Comparison of ENCODE assay signal across 8 cellular contexts in the genomic region with DNA sequence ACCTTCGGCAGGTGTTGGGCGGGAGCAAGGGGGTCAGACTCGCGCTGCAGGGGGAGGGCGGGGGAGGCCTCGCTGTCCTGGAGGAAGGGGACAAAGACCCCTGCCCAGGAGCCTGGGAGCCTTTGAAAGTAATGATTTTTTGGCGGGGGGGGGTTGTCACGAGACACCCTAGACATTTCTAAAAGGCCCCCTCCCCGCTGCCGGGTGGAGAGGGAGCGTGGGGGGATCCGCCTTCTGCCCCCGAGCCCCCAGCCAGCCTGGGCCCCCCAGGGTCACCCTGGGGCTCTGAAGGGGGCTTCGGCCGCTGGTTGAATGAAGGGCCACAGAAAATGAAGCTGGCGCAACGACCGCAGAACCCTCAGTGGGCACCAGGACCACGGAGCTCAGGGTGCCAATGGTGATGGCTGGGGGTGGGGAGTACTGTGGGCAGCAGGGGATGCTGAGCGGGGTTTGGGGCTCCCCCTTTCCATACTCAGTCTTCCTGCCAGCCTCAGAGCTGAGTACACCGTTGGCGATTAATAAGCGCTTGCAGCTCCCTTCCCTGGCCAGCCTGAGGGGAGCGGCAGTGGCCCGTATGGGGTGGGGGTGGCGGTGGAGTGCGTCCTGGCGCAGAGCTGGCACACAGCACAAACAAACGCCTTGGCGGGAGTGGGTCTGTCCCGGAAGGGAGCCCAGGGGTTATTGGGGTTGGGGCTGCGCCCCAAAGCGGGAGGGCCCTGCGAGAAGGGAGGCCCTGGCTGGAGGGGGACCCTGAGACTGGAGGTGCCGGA. TPM values are rescaled to one million over a fixed set of nuclear protein-coding genes. Genes with fewer than 3 reads are reported as not detected.
DNase-seq lines count a peak whose midpoint lies in the region; ATAC-seq and TF ChIP-seq lines count a peak whose summit lies in the region.

No MANE protein-coding gene starts in this region.

- H3K27ac Mint-ChIP-seq in activated naive CD4-positive, alpha-beta T cell treated with anti-CD3 and anti-CD28 coated beads, Interleukin-2, amount 50 U/mL, for 24 hours = peak overlapping the region; percentile 30

- no peak for TF ChIP-seq CTCF in left lung (IDR thresholded peaks at IDR 0.05)

- peak overlapping the region; percentile 44 to 53 for H3K4me3 ChIP-seq in left lung

- H3K4me3 Mint-ChIP-seq in activated naive CD4-positive, alpha-beta T cell treated with anti-CD3 and anti-CD28 coated beads, Interleukin-2, amount 50 U/mL, for 24 hours = peak overlapping the region; percentile 74

- peaks cover 8 to 34% of the 10 kb centered on the region in 2 donors for H3K4me1 ChIP-seq in left lung

- no peaks in the 10 kb centered on the region for H3K9me3 Mint-ChIP-seq in activated naive CD4-positive, alpha-beta T cell treated with anti-CD3 and anti-CD28 coated beads, Interleukin-2, amount 50 U/mL, for 24 hours

- peak overlapping the region; percentile 53 to 83 for H3K27ac ChIP-seq in left lung

- peak; percentile 46 for DNase-seq in stimulated activated CD4-positive, alpha-beta T cell treated with anti-CD3 and anti-CD28 coated beads, Interleukin-15, amount 100 ng/mL, for 24 hours
- DNase-seq in stimulated activated CD4-positive, alpha-beta T cell treated with anti-CD3 and anti-CD28 coated beads, Interleukin-2, amount 100 ng/mL, for 48 hours = no peak
- DNase-seq in left lung (peak in 1 of 2 donors; percentile 74), superior temporal gyrus (ENCODE audit: extremely low spot score) (peak; percentile 29)
- DNase-seq in activated CD4-positive, CD25-positive, alpha-beta regulatory T cell (lab: John Stamatoyannopoulos, UW) = no peak

- H3K36me3 Mint-ChIP-seq in activated naive CD4-positive, alpha-beta T cell treated with anti-CD3 and anti-CD28 coated beads, Interleukin-2, amount 50 U/mL, for 24 hours = peaks cover 2% of the 10 kb centered on the region

- peaks cover 23% of the 10 kb centered on the region for H3K4me1 Mint-ChIP-seq in activated naive CD4-positive, alpha-beta T cell treated with anti-CD3 and anti-CD28 coated beads, Interleukin-2, amount 50 U/mL, for 24 hours

- ATAC-seq in left lung = peak; percentile 52
- ATAC-seq in GM18502 (IDR thresholded peaks at IDR 0.05; ENCODE audit: poor library complexity, unreplicated experiment) = no peak
- ATAC-seq in GM18498 (IDR thresholded peaks at IDR 0.05; ENCODE audit: unreplicated experiment) = no peak

- no peaks in the 10 kb centered on the region for H3K9me3 ChIP-seq in left lung

- H3K27me3 ChIP-seq in left lung = peaks cover 3 to 75% of the 10 kb centered on the region in 2 donors

- peaks cover 1% of the 10 kb centered on the region for H3K27me3 Mint-ChIP-seq in activated naive CD4-positive, alpha-beta T cell treated with anti-CD3 and anti-CD28 coated beads, Interleukin-2, amount 50 U/mL, for 24 hours

- intact Hi-C loops in left lung (cut with DNase I) = no loop called here

- H3K36me3 ChIP-seq in left lung = no peaks in the 10 kb centered on the region

RNA-seq across cellular contexts. Expression of gene DUSP8, which starts 1.2 kb away (rescaled TPM):
- 10 to 100 TPM in 1 of 2 donors, 1 to 10 TPM in 1; 9.9 to 21.8 TPM for total RNA-seq in left lung

RNA-seq across cellular contexts. Expression of gene KRTAP5-1, which starts 11.8 kb away (rescaled TPM):
- total RNA-seq in left lung = not detected

RNA-seq across cellular contexts. Expression of gene KRTAP5-2, which starts 24.8 kb away (rescaled TPM):
- not detected for total RNA-seq in left lung

RNA-seq across cellular contexts. Expression of gene KRTAP5-3, which starts 35.0 kb away (rescaled TPM):
- total RNA-seq in left lung = not detected

RNA-seq across cellular contexts. Expression of gene KRTAP5-4, which starts 48.7 kb away (rescaled TPM):
- total RNA-seq in left lung = not detected

Comparison
In these comparisons a context has a peak if more than half of its experiments do, and no peak if none do; other contexts are left out.
1. DNase-seq: peak in stimulated activated CD4-positive, alpha-beta T cell treated with anti-CD3 and anti-CD28 coated beads, Interleukin-15, amount 100 ng/mL, for 24 hours (single experiment) and superior temporal gyrus (single experiment); none in stimulated activated CD4-positive, alpha-beta T cell treated with anti-CD3 and anti-CD28 coated beads, Interleukin-2, amount 100 ng/mL, for 48 hours (0 of 2) and activated CD4-positive, CD25-positive, alpha-beta regulatory T cell (0 of 4).